ENCODE assay signal across 9 cellular contexts in the genomic region with DNA sequence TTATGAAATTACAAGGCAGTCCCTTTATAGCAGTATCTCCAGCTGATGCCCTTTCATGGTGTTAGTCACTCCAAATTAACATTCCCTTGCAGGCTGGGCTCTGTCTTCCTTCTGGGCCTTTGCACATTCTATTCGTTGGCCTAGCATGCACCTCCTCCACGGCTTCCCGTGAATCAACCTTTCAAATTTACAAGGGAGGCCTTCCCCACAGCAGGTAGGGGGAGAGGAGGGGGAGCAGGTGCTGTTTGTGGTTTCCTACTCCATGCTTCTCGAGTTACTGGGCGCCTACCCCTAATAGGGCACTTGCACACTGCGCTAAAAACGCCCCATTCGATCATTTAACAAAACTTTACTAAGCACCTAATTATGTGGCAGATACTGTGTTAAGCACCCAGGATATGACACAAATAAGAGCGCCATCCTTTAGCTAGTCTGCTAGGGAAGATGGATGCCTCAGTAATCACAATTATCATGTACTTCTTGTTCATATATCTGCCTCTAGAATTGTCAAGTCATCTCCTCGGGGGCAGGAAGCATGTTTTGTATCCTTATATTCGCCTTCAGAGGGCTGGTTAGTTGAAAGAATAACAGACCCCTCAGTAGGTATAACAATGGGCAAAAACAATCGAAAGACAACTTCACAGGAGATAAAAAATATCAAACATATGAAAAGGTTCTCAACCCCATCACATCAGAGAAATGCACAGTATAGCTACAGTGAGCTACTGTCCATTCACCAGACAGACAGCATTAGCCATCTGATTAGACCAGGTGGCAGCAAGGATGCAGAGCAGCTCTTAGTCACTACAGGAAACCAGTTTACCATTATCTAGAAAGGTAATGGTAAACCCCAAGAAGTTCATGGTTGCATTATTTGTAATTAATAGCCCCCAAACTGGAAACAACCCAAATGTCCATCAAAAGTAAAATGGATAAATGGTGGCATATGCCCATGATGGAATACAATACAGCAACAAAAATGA. TPM values are rescaled to one million over a fixed set of nuclear protein-coding genes. Genes with fewer than 3 reads are reported as not detected.
DNase-seq lines count a peak whose midpoint lies in the region; ATAC-seq and TF ChIP-seq lines count a peak whose summit lies in the region.
"Had no signal": no experiment of that assay in that cellular context is flagged by ENCODE, and none has a peak within 500 bp of the region (broad histone marks: within the 10 kb centered on the region; RNA-seq: fewer than 3 reads in every experiment).

No MANE protein-coding gene starts in this region.

- H3K36me3 ChIP-seq in BLaER1 = peaks cover 26% of the 10 kb centered on the region
- peaks cover 14% of the 10 kb centered on the region for H3K36me3 ChIP-seq in KOPT-K1 (ENCODE audit: insufficient read depth, low read length)
- H3K36me3 ChIP-seq in fibroblast of lung (ENCODE audit: control insufficient read depth, insufficient read depth, low read length) = no peaks in the 10 kb centered on the region

- no peak for ATAC-seq in HG02759 (IDR thresholded peaks at IDR 0.05; ENCODE audit: unreplicated experiment)

- peak; percentile 20 to 43 for DNase-seq in activated CD4-positive, alpha-beta T cell treated with anti-CD3 and anti-CD28 coated beads, Interleukin-2, amount 50 U/mL, for 24 hours (ENCODE audit: low read depth in 1 of 2, low spot score in 1 of 2)
- DNase-seq in fibroblast of lung (ENCODE audit: low read depth in 2 of 2) = peak in 1 of 2 donors; percentile 48
- DNase-seq in stimulated activated CD4-positive, alpha-beta T cell treated with anti-CD3 and anti-CD28 coated beads, Interleukin-15, amount 100 ng/mL, for 24 hours = peak; percentile 70
- no peak for DNase-seq in NK-92 (lab: John Stamatoyannopoulos, UW; ENCODE audit: unreplicated experiment)
- DNase-seq in coronary artery (ENCODE audit: low spot score) = no peak

- H4K20me1 ChIP-seq in BLaER1 = peaks cover 84% of the 10 kb centered on the region
- no peaks in the 10 kb centered on the region for H4K20me1 ChIP-seq in fibroblast of lung (ENCODE audit: control insufficient read depth, extremely low read depth, insufficient read depth, low read length)

- no peak for TF ChIP-seq CTCF in fibroblast of lung (conservative IDR thresholded peaks at IDR 0.05 in 1 of 2, IDR thresholded peaks at IDR 0.05 in 1 of 2; ENCODE audit: low read depth in 1 of 2, low read length in 2 of 2)
- TF ChIP-seq CTCF in coronary artery (IDR thresholded peaks at IDR 0.05) = no peak

- H3K27me3 ChIP-seq in BLaER1 = no peaks in the 10 kb centered on the region
- no peaks in the 10 kb centered on the region for H3K27me3 ChIP-seq in fibroblast of lung (ENCODE audit: control insufficient read depth, insufficient read depth, low read length)

- H3K9me3 ChIP-seq in BLaER1 (no peaks in the 10 kb centered on the region), KOPT-K1 (ENCODE audit: insufficient read depth, low read length, poor library complexity, severe bottlenecking) (no peaks in the 10 kb centered on the region), fibroblast of lung (ENCODE audit: control insufficient read depth, insufficient read depth, low read depth, low read length) (no peaks in the 10 kb centered on the region)
- H3K9me3 ChIP-seq: mucosa of descending colon had no signal

- H3K4me2 ChIP-seq in BLaER1 = peak overlapping the region; percentile 91
- peak overlapping the region; percentile 70 for H3K4me2 ChIP-seq in fibroblast of lung (ENCODE audit: extremely low read depth, insufficient read depth, low read length)

- H2AFZ ChIP-seq in fibroblast of lung (ENCODE audit: low read length) = no peak overlapping the region

- no peak overlapping the region; the same call in 1 of the 2 replicates for H3K9ac ChIP-seq in BLaER1
- no peak overlapping the region for H3K9ac ChIP-seq in fibroblast of lung (ENCODE audit: insufficient read depth, low read length)

- H3K79me2 ChIP-seq in fibroblast of lung (ENCODE audit: control insufficient read depth, insufficient read depth, low read length) = peaks cover 61% of the 10 kb centered on the region

- H3K27ac ChIP-seq in BLaER1 = peak overlapping the region; percentile 96
- peak overlapping the region; percentile 92 for H3K27ac ChIP-seq in KOPT-K1 (ENCODE audit: low read depth, low read length, poor library complexity, severe bottlenecking)
- peak overlapping the region; percentile 96 for H3K27ac ChIP-seq in fibroblast of lung (ENCODE audit: insufficient read depth, low read length)
- H3K27ac ChIP-seq in coronary artery = peak overlapping the region in 1 of 2 donors; percentile 99

- peak overlapping the region; percentile 91; the same call in 1 of the 2 replicates for H3K4me3 ChIP-seq in BLaER1
- peak overlapping the region in 1 of 4 experiments; percentile 77 for H3K4me3 ChIP-seq in fibroblast of lung (replicated peaks in 1 of 4; ENCODE audit: control extremely low read depth in 1 of 4, insufficient read depth in 1 of 4, low read depth in 3 of 4, low read length in 4 of 4)
- no peak overlapping the region for H3K4me3 ChIP-seq in coronary artery
- H3K4me3 ChIP-seq: mucosa of descending colon had no signal

- H3K4me1 ChIP-seq in BLaER1 = peaks cover 59% of the 10 kb centered on the region
- peaks cover 3% of the 10 kb centered on the region for H3K4me1 ChIP-seq in fibroblast of lung (ENCODE audit: control insufficient read depth, extremely low read depth, insufficient read depth, low read length)

RNA-seq across cellular contexts. Expression of a gene that starts 1.7 kb away (rescaled TPM):
- 78.6 and 98.4 TPM in 2 replicates for total RNA-seq in fibroblast of lung
- 128 and 140 TPM in 2 replicates for polyA plus RNA-seq in fibroblast of lung
- polyA plus RNA-seq in fibroblast of lung (2012) = 62.2 and 67.9 TPM in 2 replicates
- polyA minus RNA-seq in fibroblast of lung (ENCODE audit: low replicate concordance) = 155 and 208 TPM in 2 replicates

RNA-seq across cellular contexts. Expression of a gene that starts 42.1 kb away (rescaled TPM):
- total RNA-seq in fibroblast of lung = under 0.01 TPM in 1 of 2 replicates, not detected in the other
- polyA plus RNA-seq in fibroblast of lung = 0.02 TPM in 2 replicates
- polyA plus RNA-seq in fibroblast of lung (2012) = 0.02 TPM in 1 of 2 replicates, not detected in the other
- polyA minus RNA-seq in fibroblast of lung (ENCODE audit: low replicate concordance) = not detected in 2 replicates

RNA-seq across cellular contexts. Expression of a gene that starts 51.2 kb away (rescaled TPM):
- 23.6 and 27.0 TPM in 2 replicates for total RNA-seq in fibroblast of lung
- polyA plus RNA-seq in fibroblast of lung = 18.1 and 20.1 TPM in 2 replicates
- polyA plus RNA-seq in fibroblast of lung (2012) = 61.7 and 61.9 TPM in 2 replicates
- polyA minus RNA-seq in fibroblast of lung (ENCODE audit: low replicate concordance) = 6.7 and 11.3 TPM in 2 replicates

Comparison
In these comparisons a context has a peak if more than half of its experiments do, and no peak if none do; other contexts are left out.
1. DNase-seq: peak in activated CD4-positive, alpha-beta T cell treated with anti-CD3 and anti-CD28 coated beads, Interleukin-2, amount 50 U/mL, for 24 hours (2 of 2) and stimulated activated CD4-positive, alpha-beta T cell treated with anti-CD3 and anti-CD28 coated beads, Interleukin-15, amount 100 ng/mL, for 24 hours (single experiment); none in NK-92 (single experiment) and coronary artery (single experiment).